Comparison of ENCODE assay signal across 1 cellular context in genomic region chr3:128749035-128749434, GRCh38.
TF ChIP-seq lines count a peak whose summit lies in the region.

No MANE protein-coding gene starts in this region.

TF ChIP-seq in HepG2, 621 proteins besides CTCF, POLR2A, EP300 and RAD21 (continued from another document):
- TF ChIP-seq MEF2D (CRISPR knock-in tag; IDR thresholded peaks at IDR 0.05) (no peak), PHF21A (CRISPR knock-in tag; IDR thresholded peaks at IDR 0.05) (no peak), GMEB1 (CRISPR knock-in tag; IDR thresholded peaks at IDR 0.05; ENCODE audit: borderline replicate concordance) (no peak), SMARCC2 (IDR thresholded peaks at IDR 0.05) (no peak), ZFP62 (CRISPR knock-in tag; IDR thresholded peaks at IDR 0.05) (no peak), CBFB (CRISPR knock-in tag; IDR thresholded peaks at IDR 0.05) (no peak), RBM39 (IDR thresholded peaks at IDR 0.05; ENCODE audit: low read depth, low read length, poor library complexity, severe bottlenecking) (no peak), ETV5 (CRISPR knock-in tag; IDR thresholded peaks at IDR 0.05; ENCODE audit: borderline replicate concordance) (no peak), CSRNP1 (CRISPR knock-in tag; IDR thresholded peaks at IDR 0.05) (no peak), ZBTB25 (CRISPR knock-in tag; IDR thresholded peaks at IDR 0.05) (no peak), ZNF83 (CRISPR knock-in tag; IDR thresholded peaks at IDR 0.05; ENCODE audit: borderline replicate concordance) (no peak), TOE1 (CRISPR knock-in tag; IDR thresholded peaks at IDR 0.05) (no peak), HCFC1 (IDR thresholded peaks at IDR 0.05; ENCODE audit: low read depth, low read length) (no peak), CAMTA2 (CRISPR knock-in tag; IDR thresholded peaks at IDR 0.05; ENCODE audit: borderline replicate concordance) (no peak)
